ENCODE assay signal across 21 cellular contexts in the genomic region with DNA sequence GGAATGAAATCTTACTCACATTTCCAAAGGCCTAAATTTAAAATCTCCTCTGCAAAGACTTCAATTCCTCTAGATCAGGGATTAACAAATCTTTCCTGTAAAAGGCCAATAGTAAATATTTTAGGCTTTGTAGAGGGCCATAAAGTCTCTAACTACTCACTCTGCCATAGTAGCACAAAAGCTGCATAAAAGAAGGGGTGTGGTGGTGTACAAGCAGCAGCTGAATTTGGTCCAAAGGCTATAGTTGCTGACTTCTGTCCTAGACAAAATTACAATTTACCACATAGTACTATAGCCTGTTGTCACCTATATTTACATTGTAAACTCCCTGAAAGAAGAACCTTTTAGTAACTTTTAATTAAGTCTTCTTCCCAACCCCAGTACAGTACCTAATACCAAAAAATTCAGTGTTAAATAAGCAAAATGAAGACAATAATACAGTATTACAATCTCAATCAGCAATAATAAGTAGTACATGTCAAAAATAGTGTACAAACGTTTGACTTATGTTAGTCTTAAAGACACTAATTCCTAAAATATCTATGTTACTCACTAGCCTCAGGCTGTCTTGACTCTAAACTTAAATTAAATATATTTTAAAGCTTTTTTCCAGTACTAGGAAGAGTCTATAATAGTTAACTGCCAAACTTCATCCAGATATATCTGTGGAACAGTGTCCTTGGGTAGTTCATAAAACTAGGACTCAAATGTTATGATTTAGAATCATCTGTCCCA. TPM values are rescaled to one million over a fixed set of nuclear protein-coding genes. Genes with fewer than 3 reads are reported as not detected.
DNase-seq lines count a peak whose midpoint lies in the region; ATAC-seq, FAIRE-seq and TF ChIP-seq lines count a peak whose summit lies in the region.
"Had no signal": no experiment of that assay in that cellular context is flagged by ENCODE, and none has a peak within 500 bp of the region (broad histone marks: within the 10 kb centered on the region; RNA-seq: fewer than 3 reads in every experiment).

No MANE protein-coding gene starts in this region.

- H3K9ac ChIP-seq in colonic mucosa (ENCODE audit: low read depth in 2 of 2, low read length in 2 of 2) (no peak overlapping the region), smooth muscle cell (ENCODE audit: low read depth) (no peak overlapping the region)

- no peak for TF ChIP-seq CTCF in RWPE2 (IDR thresholded peaks at IDR 0.05; ENCODE audit: poor library complexity, severe bottlenecking)
- TF ChIP-seq CTCF in colonic mucosa (IDR thresholded peaks at IDR 0.05), result no peak
- TF ChIP-seq CTCF in smooth muscle cell (IDR thresholded peaks at IDR 0.05; ENCODE audit: borderline replicate concordance, insufficient read depth, poor library complexity, severe bottlenecking), result no peak

- H3K36me3 ChIP-seq in RWPE2 (ENCODE audit: low read depth) (peaks cover 79% of the 10 kb centered on the region), colonic mucosa (no peaks in the 10 kb centered on the region), smooth muscle cell (ENCODE audit: low read depth) (peaks cover 8% of the 10 kb centered on the region), H7 (replicated peaks; ENCODE audit: control insufficient read depth, insufficient read depth, low read length) (peaks cover 2% of the 10 kb centered on the region)

- intact Hi-C loops in colonic mucosa (cut with DNase I), result no loop called here

- H3K9me3 ChIP-seq in RWPE2 (ENCODE audit: severe bottlenecking) (no peaks in the 10 kb centered on the region), colonic mucosa (no peaks in the 10 kb centered on the region), smooth muscle cell (replicated peaks; ENCODE audit: low read depth) (no peaks in the 10 kb centered on the region)
- H3K9me3 ChIP-seq: SJSA1 had no signal

- no peak overlapping the region for H2AFZ ChIP-seq in smooth muscle cell (ENCODE audit: low read depth)

- H4K20me1 ChIP-seq in smooth muscle cell (ENCODE audit: low read depth), result peaks cover 2% of the 10 kb centered on the region

- DNase-seq in GM12892 (ENCODE audit: insufficient read length) (no peak), RWPE2 (ENCODE audit: low spot score) (no peak), colonic mucosa (no peak), smooth muscle cell (lab: John Stamatoyannopoulos, UW; ENCODE audit: unreplicated experiment) (no peak), amygdala (lab: John Stamatoyannopoulos, UW) (no peak), H7 (no peak), NCI-H2081 treated with DMSO at 0.1 percent for 48 hours (lab: John Stamatoyannopoulos, UW) (no peak), globus pallidus (ENCODE audit: low spot score) (no peak)
- DNase-seq: HCEC 1CT; KG1; NCI-H1105; NCI-H146; NCI-H2029; NCI-H226; NCI-H510A treated with DMSO at 0.1 percent for 48 hours; NCI-H774; NK-92 treated with Interleukin-12 subunit alpha and Interleukin-12 subunit beta, amount 100 ng/mL, for 24 hours had no signal

- ATAC-seq in RWPE2 (ENCODE audit: low read depth), result peak; percentile 55
- ATAC-seq: Panc1 had no signal

- H3F3A ChIP-seq in smooth muscle cell (ENCODE audit: low read depth), result no peaks in the 10 kb centered on the region

- H3K27ac ChIP-seq in RWPE2 (ENCODE audit: poor library complexity, severe bottlenecking) (peak overlapping the region; percentile 12), colonic mucosa (peak overlapping the region; percentile 28), smooth muscle cell (ENCODE audit: low read depth) (peak overlapping the region; percentile 22)
- H3K27ac ChIP-seq: HL-60, SJSA1 had no signal

- 81% methylated on average over 1 of the region's 1 CpG for WGBS in smooth muscle cell (ENCODE audit: low lambda C conversion rate)

- FAIRE-seq in GM12892 (lab: Jason Lieb, UNC), result peak; percentile 5
- FAIRE-seq: A204.1 had no signal

- H3K4me3 ChIP-seq in RWPE2 (ENCODE audit: severe bottlenecking), result no peak overlapping the region
- H3K4me3 ChIP-seq in colonic mucosa, result no peak overlapping the region
- no peak overlapping the region for H3K4me3 ChIP-seq in smooth muscle cell
- no peak overlapping the region for H3K4me3 ChIP-seq in H7 (ENCODE audit: insufficient read depth, low read depth, low read length)
- H3K4me3 ChIP-seq: SJSA1 had no signal

- H3K4me2 ChIP-seq in smooth muscle cell, result no peak overlapping the region

- no peak for TF ChIP-seq POLR2A in GM12892 (IDR thresholded peaks at IDR 0.05; ENCODE audit: low read depth, low read length)

- H3K79me2 ChIP-seq in smooth muscle cell (ENCODE audit: low read depth), result peaks cover 2% of the 10 kb centered on the region

- H3K27me3 ChIP-seq in RWPE2 (ENCODE audit: insufficient read depth, poor library complexity, severe bottlenecking), result no peaks in the 10 kb centered on the region
- no peaks in the 10 kb centered on the region for H3K27me3 ChIP-seq in colonic mucosa
- no peaks in the 10 kb centered on the region for H3K27me3 ChIP-seq in smooth muscle cell (ENCODE audit: low read depth)
- no peaks in the 10 kb centered on the region for H3K27me3 ChIP-seq in H7 (ENCODE audit: control insufficient read depth, insufficient read depth, low read length)
- H3K27me3 ChIP-seq: SJSA1 had no signal

- peaks cover 26% of the 10 kb centered on the region for H3K4me1 ChIP-seq in RWPE2 (ENCODE audit: insufficient read depth, poor library complexity, severe bottlenecking)
- H3K4me1 ChIP-seq in colonic mucosa, result no peaks in the 10 kb centered on the region
- H3K4me1 ChIP-seq in smooth muscle cell (ENCODE audit: low read depth), result peaks cover 15% of the 10 kb centered on the region
- H3K4me1 ChIP-seq: SJSA1 had no signal

RNA-seq across cellular contexts. Expression of a gene that starts 6.9 kb away (rescaled TPM):
- 65.5 TPM for polyA plus RNA-seq in GM12892 (2012; ENCODE audit: missing spikeins)
- total RNA-seq in colonic mucosa, result 10 to 100 TPM; 18.2 to 25.7 TPM
- total RNA-seq in smooth muscle cell, result 32.0 and 36.7 TPM in 2 replicates
- 28.7 and 31.6 TPM in 2 replicates for polyA plus RNA-seq in smooth muscle cell
- 20.2 and 43.7 TPM in 2 replicates for total RNA-seq in H7 (2014; rRNA removed; shearing (Covaris generic))
